Comparison of ENCODE assay signal across 17 cellular contexts in genomic region chr6:104575536-104575935, GRCh38.
DNase-seq lines count a peak whose midpoint lies in the region; ATAC-seq and TF ChIP-seq lines count a peak whose summit lies in the region.
"Had no signal": no experiment of that assay in that cellular context is flagged by ENCODE, and none has a peak within 500 bp of the region (broad histone marks: within the 10 kb centered on the region; RNA-seq: fewer than 3 reads in every experiment).

No MANE protein-coding gene starts in this region.

- H3K4me3 Mint-ChIP-seq in CD14-positive monocyte: no peak overlapping the region
- H3K4me3 Mint-ChIP-seq: CD4-positive, alpha-beta memory T cell; HFFc6; IgD-negative memory B cell had no signal

- TF ChIP-seq CTCF in CD14-positive monocyte (IDR thresholded peaks at IDR 0.05): no peak

- ATAC-seq in HG02610 (IDR thresholded peaks at IDR 0.05; ENCODE audit: unreplicated experiment): no peak
- ATAC-seq: GM12878, HCT116, HepG2 had no signal

- no peaks in the 10 kb centered on the region for H3K4me1 Mint-ChIP-seq in CD14-positive monocyte
- H3K4me1 Mint-ChIP-seq: CD4-positive, alpha-beta memory T cell; IgD-negative memory B cell had no signal

- DNase-seq in H7: peak; percentile 5
- peak; percentile 67 for DNase-seq in cerebellar cortex (ENCODE audit: low spot score)
- DNase-seq in iPS DF 19.7 (ENCODE audit: low read depth, low spot score): peak; percentile 20
- no peak for DNase-seq in activated CD4-positive, alpha-beta T cell treated with anti-CD3 and anti-CD28 coated beads, Interleukin-2, amount 50 U/mL, for 4 hours
- DNase-seq in CD14-positive monocyte (ENCODE audit: low spot score): no peak
- DNase-seq in Ammon's horn (ENCODE audit: low spot score): no peak
- DNase-seq: ACHN; CD4-positive, alpha-beta memory T cell; DMS153; DMS79; HFFc6; KBM-7 had no signal

- H3K36me3 Mint-ChIP-seq in CD14-positive monocyte: no peaks in the 10 kb centered on the region
- H3K36me3 Mint-ChIP-seq: CD4-positive, alpha-beta memory T cell; IgD-negative memory B cell had no signal

- peaks cover 0 to 4% (median 0%) of the 10 kb centered on the region in 7 donors for H3K9me3 Mint-ChIP-seq in CD14-positive monocyte
- H3K9me3 Mint-ChIP-seq: CD4-positive, alpha-beta memory T cell; IgD-negative memory B cell had no signal

- H3K4me3 ChIP-seq in H7 (ENCODE audit: insufficient read depth, low read depth, low read length): no peak overlapping the region
- H3K4me3 ChIP-seq: GM12878 had no signal

- H3K27ac Mint-ChIP-seq in CD14-positive monocyte: no peak overlapping the region
- H3K27ac Mint-ChIP-seq: CD4-positive, alpha-beta memory T cell; HFFc6; IgD-negative memory B cell had no signal

- H3K27me3 ChIP-seq in H7 (ENCODE audit: control insufficient read depth, insufficient read depth, low read length): no peaks in the 10 kb centered on the region

- H3K27me3 Mint-ChIP-seq in CD14-positive monocyte (ENCODE audit: low read depth in 3 of 3): peaks cover 0 to 1% (median 0%) of the 10 kb centered on the region in 3 donors

- intact Hi-C loops in CD14-positive monocyte (cut with micrococcal nuclease): no loop called here

- H3K36me3 ChIP-seq in H7 (replicated peaks; ENCODE audit: control insufficient read depth, insufficient read depth, low read length): no peaks in the 10 kb centered on the region

Comparison
In these comparisons a context has a peak if more than half of its experiments do, and no peak if none do; other contexts are left out.
1. DNase-seq: peak in H7 (single experiment), cerebellar cortex (single experiment) and iPS DF 19.7 (single experiment); none in activated CD4-positive, alpha-beta T cell treated with anti-CD3 and anti-CD28 coated beads, Interleukin-2, amount 50 U/mL, for 4 hours (0 of 2), CD14-positive monocyte (single experiment) and Ammon's horn (single experiment).